8 cellular contexts compared by ENCODE assay signal in the genomic region with DNA sequence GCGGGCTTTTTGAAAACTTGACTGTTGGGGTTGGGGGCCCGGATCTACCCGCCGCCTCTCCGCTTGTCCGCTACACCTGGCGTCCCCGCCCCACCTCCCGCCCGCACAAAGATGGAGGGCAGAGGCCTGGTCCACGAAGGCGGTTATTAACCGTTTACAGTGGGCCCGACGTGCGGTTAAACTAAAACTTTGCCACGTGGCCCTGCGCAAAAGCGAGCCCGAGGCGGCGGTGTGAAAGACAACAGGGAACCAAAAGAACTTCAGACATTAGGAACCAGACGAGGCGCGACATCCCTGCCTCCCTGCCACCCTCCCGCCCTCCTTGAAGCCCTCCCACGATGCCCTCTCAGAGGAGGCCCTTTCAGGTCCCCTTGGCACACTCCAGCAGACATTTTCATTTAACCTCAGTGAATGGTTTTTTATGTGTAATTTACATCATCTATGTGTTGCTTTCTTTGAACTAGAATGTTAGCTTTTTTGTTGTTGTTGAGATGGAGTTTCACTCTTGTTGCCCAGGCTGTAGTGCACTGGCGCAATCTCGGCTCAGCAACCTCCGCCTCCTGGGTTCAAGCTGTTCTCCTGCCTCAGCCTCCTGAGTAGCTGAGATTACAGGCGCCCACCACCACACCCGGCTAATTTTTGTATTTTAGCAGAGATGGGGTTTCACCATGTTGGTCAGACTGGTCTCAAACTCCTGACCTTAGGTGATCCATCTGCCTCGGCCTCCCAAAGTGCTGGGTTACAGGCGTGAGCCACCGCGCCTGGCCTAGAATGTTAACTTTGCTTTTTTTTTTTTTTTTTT. TPM values are rescaled to one million over a fixed set of nuclear protein-coding genes. Genes with fewer than 3 reads are reported as not detected.
DNase-seq lines count a peak whose midpoint lies in the region; ATAC-seq and TF ChIP-seq lines count a peak whose summit lies in the region.

No MANE protein-coding gene starts in this region.

- TF ChIP-seq CTCF in Caco-2 (IDR thresholded peaks at IDR 0.05; ENCODE audit: insufficient read depth in 1 of 2, low read depth in 1 of 2, low read length in 1 of 2, severe bottlenecking in 1 of 2, unreplicated experiment in 1 of 2), result no peak
- TF ChIP-seq CTCF in SK-N-SH (IDR thresholded peaks at IDR 0.05), result no peak
- TF ChIP-seq CTCF in fibroblast of villous mesenchyme (IDR thresholded peaks at IDR 0.05; ENCODE audit: insufficient read depth, low read depth, low read length), result no peak
- TF ChIP-seq CTCF in progenitor cell of endocrine pancreas (IDR thresholded peaks at IDR 0.05; ENCODE audit: unreplicated experiment), result no peak

- H3K4me3 ChIP-seq in Caco-2 (ENCODE audit: low read depth, low read length), result peak overlapping the region; percentile 91
- peak overlapping the region; percentile 97 for H3K4me3 ChIP-seq in H7 (ENCODE audit: insufficient read depth, low read depth, low read length)
- H3K4me3 ChIP-seq in SK-N-SH (ENCODE audit: low read depth in 2 of 2, low read length in 1 of 2), result peak overlapping the region; percentile 93 to 94
- H3K4me3 ChIP-seq in fibroblast of villous mesenchyme (ENCODE audit: low read depth, low read length), result peak overlapping the region; percentile 98

- peaks cover 20% of the 10 kb centered on the region for H3K4me1 ChIP-seq in Caco-2
- H3K4me1 ChIP-seq in SK-N-SH (ENCODE audit: control insufficient read depth in 1 of 2, insufficient read depth in 2 of 2, low read depth in 1 of 2, low read length in 1 of 2), result peaks cover 0 to 6% of the 10 kb centered on the region in 2 experiments; a peak in 2 of 4 replicates

- H3K4me3 Mint-ChIP-seq in Caco-2 (ENCODE audit: unreplicated experiment) (peak overlapping the region; percentile 97), progenitor cell of endocrine pancreas (ENCODE audit: low read depth) (peak overlapping the region; percentile 100)

- H3K27me3 ChIP-seq in Caco-2 (replicated peaks; ENCODE audit: control insufficient read depth, insufficient read depth, low read length), result no peaks in the 10 kb centered on the region
- H3K27me3 ChIP-seq in H7 (ENCODE audit: control insufficient read depth, insufficient read depth, low read length), result no peaks in the 10 kb centered on the region
- no peaks in the 10 kb centered on the region for H3K27me3 ChIP-seq in SK-N-SH (ENCODE audit: insufficient read depth)

- peaks cover 35% of the 10 kb centered on the region for H4K20me1 ChIP-seq in SK-N-SH (ENCODE audit: insufficient read depth)

- H3K27ac Mint-ChIP-seq in Caco-2 (ENCODE audit: unreplicated experiment) (peak overlapping the region; percentile 100), progenitor cell of endocrine pancreas (peak overlapping the region; percentile 100)

- H3K4me2 ChIP-seq in SK-N-SH, result peak overlapping the region; percentile 96

- peak overlapping the region; percentile 97 for H3K27ac ChIP-seq in SK-N-SH (ENCODE audit: low read depth in 2 of 2, low read length in 1 of 2)

- no peak for TF ChIP-seq EP300 in SK-N-SH (IDR thresholded peaks at IDR 0.05; ENCODE audit: borderline replicate concordance in 1 of 2, low read depth in 1 of 2, low read length in 1 of 2)

- POLR2A ChIA-PET in Caco-2 (lab: Charles Lee) (interaction anchor here (0.6 kb wide), 1 partner anchor 783 kb away, joined by 5 read pairs; no protein-coding TSS in a partner anchor), SK-N-SH (lab: Yijun Ruan, JAX) (interaction anchor here (1.0 kb wide), 2 partner anchors 24 to 136 kb away, joined by 3 to 4 read pairs; no protein-coding TSS in a partner anchor)

- BruUV-seq in Caco-2 (replicated peaks; lab: Mats Ljungman, UMichigan), result TSS peak; percentile 53

- CTCF ChIA-PET in Caco-2 (lab: Charles Lee), result interaction anchor here (0.7 kb wide), 1 partner anchor 25 kb away, joined by 4 read pairs; no protein-coding TSS in a partner anchor
- CTCF ChIA-PET in SK-N-SH (lab: Yijun Ruan, JAX), result interaction anchor here (0.6 to 4.4 kb wide), 8 partner anchors 8 to 140 kb away, joined by 3 to 18 read pairs (median 4); no protein-coding TSS in a partner anchor

- H3K9me2 ChIP-seq in SK-N-SH, result no peaks in the 10 kb centered on the region

- H3K9me3 ChIP-seq in Caco-2 (peaks cover under 1% of the 10 kb centered on the region; the same call in 1 of the 2 replicates), SK-N-SH (no peaks in the 10 kb centered on the region)

- DNase-seq in Caco-2 (no peak), H7 (no peak), SK-N-SH (no peak), fibroblast of villous mesenchyme (ENCODE audit: low read depth) (no peak), progenitor cell of endocrine pancreas (ENCODE audit: low spot score, unreplicated experiment) (no peak), activated gamma-delta T cell treated with Interleukin-2 at 50 U/mL for 16 hours (no peak), LoVo (ENCODE audit: low spot score) (no peak)

- H3K36me3 ChIP-seq in Caco-2 (ENCODE audit: control insufficient read depth, insufficient read depth, low read length) (0 out of 2 replicates have a peak, but pooled peaks cover 1% of the 10 kb centered on the region), H7 (replicated peaks; ENCODE audit: control insufficient read depth, insufficient read depth, low read length) (peaks cover 2% of the 10 kb centered on the region; the same call in 1 of the 2 replicates), SK-N-SH (replicated peaks in 1 of 2; ENCODE audit: control insufficient read depth in 1 of 2, insufficient read depth in 2 of 2, low read length in 1 of 2) (peaks cover 20 to 22% of the 10 kb centered on the region in 2 experiments)

- 55% methylated on average over 28 of the region's 36 CpGs for WGBS in SK-N-SH (ENCODE audit: low lambda C conversion rate)

- peak overlapping the region; percentile 99 for H3K9ac ChIP-seq in SK-N-SH

- peaks cover 8% of the 10 kb centered on the region for H3F3A ChIP-seq in SK-N-SH (replicated peaks; ENCODE audit: insufficient read depth)

- peak overlapping the region; percentile 90 for H2AFZ ChIP-seq in SK-N-SH (ENCODE audit: low read depth)

- intact Hi-C loops in Caco-2 (cut with micrococcal nuclease; ENCODE audit: unreplicated experiment), result no loop called here

- H3K4me1 Mint-ChIP-seq in Caco-2 (ENCODE audit: low read depth, unreplicated experiment) (no peaks in the 10 kb centered on the region), progenitor cell of endocrine pancreas (ENCODE audit: low read depth) (peaks cover 30% of the 10 kb centered on the region)

- H3K36me3 Mint-ChIP-seq in Caco-2 (ENCODE audit: insufficient read depth, unreplicated experiment), result peaks cover 48% of the 10 kb centered on the region
- peaks cover 14% of the 10 kb centered on the region for H3K36me3 Mint-ChIP-seq in progenitor cell of endocrine pancreas (ENCODE audit: insufficient read depth)

- H3K9me3 Mint-ChIP-seq in Caco-2 (ENCODE audit: unreplicated experiment) (no peaks in the 10 kb centered on the region), progenitor cell of endocrine pancreas (ENCODE audit: low read depth) (no peaks in the 10 kb centered on the region)

- H3K27me3 Mint-ChIP-seq in Caco-2 (ENCODE audit: insufficient read depth, unreplicated experiment) (no peaks in the 10 kb centered on the region), progenitor cell of endocrine pancreas (no peaks in the 10 kb centered on the region)

- peaks cover 39% of the 10 kb centered on the region for H3K79me2 ChIP-seq in SK-N-SH (ENCODE audit: insufficient read depth)

- ATAC-seq in HG03378 (IDR thresholded peaks at IDR 0.05; ENCODE audit: unreplicated experiment), result no peak

- TF ChIP-seq RAD21 in SK-N-SH (IDR thresholded peaks at IDR 0.05; ENCODE audit: low read length), result no peak

TF ChIP-seq in SK-N-SH, 30 proteins besides CTCF, POLR2A, EP300 and RAD21 (continues in another document):
- TF ChIP-seq, protein P1, sequence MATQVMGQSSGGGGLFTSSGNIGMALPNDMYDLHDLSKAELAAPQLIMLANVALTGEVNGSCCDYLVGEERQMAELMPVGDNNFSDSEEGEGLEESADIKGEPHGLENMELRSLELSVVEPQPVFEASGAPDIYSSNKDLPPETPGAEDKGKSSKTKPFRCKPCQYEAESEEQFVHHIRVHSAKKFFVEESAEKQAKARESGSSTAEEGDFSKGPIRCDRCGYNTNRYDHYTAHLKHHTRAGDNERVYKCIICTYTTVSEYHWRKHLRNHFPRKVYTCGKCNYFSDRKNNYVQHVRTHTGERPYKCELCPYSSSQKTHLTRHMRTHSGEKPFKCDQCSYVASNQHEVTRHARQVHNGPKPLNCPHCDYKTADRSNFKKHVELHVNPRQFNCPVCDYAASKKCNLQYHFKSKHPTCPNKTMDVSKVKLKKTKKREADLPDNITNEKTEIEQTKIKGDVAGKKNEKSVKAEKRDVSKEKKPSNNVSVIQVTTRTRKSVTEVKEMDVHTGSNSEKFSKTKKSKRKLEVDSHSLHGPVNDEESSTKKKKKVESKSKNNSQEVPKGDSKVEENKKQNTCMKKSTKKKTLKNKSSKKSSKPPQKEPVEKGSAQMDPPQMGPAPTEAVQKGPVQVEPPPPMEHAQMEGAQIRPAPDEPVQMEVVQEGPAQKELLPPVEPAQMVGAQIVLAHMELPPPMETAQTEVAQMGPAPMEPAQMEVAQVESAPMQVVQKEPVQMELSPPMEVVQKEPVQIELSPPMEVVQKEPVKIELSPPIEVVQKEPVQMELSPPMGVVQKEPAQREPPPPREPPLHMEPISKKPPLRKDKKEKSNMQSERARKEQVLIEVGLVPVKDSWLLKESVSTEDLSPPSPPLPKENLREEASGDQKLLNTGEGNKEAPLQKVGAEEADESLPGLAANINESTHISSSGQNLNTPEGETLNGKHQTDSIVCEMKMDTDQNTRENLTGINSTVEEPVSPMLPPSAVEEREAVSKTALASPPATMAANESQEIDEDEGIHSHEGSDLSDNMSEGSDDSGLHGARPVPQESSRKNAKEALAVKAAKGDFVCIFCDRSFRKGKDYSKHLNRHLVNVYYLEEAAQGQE (IDR thresholded peaks at IDR 0.05; ENCODE audit: low read depth, low read length), result no peak
- TF ChIP-seq, protein P2, sequence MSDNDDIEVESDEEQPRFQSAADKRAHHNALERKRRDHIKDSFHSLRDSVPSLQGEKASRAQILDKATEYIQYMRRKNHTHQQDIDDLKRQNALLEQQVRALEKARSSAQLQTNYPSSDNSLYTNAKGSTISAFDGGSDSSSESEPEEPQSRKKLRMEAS (IDR thresholded peaks at IDR 0.05; ENCODE audit: low read depth), result peak; percentile 47; the same call in 1 of the 2 replicates
- TF ChIP-seq NFIC (IDR thresholded peaks at IDR 0.05; ENCODE audit: borderline replicate concordance), result no peak

RNA-seq across cellular contexts. Expression of a gene that starts 1.0 kb away (rescaled TPM):
- total RNA-seq in Caco-2 (2022) (41.9 and 42.5 TPM in 2 replicates), fibroblast of villous mesenchyme (16.8 and 18.1 TPM in 2 replicates), progenitor cell of endocrine pancreas (81.0 and 82.6 TPM in 2 replicates)
- 22.4 and 23.9 TPM in 2 replicates for total RNA-seq in H7 (2014; rRNA removed; shearing (Covaris generic))
- polyA plus RNA-seq in SK-N-SH (2012; rRNA removed), result 19.2 and 24.9 TPM in 2 replicates
- 18.5 and 21.0 TPM in 2 replicates for polyA plus RNA-seq in SK-N-SH (2012; cell fraction: cytosol; rRNA removed)
- polyA plus RNA-seq in SK-N-SH (2012; cell fraction: nucleus; rRNA removed), result 12.0 TPM in 2 replicates

RNA-seq across cellular contexts. Expression of a gene that starts 19.3 kb away (rescaled TPM):
- total RNA-seq in Caco-2 (2022) (3.5 TPM in 2 replicates), fibroblast of villous mesenchyme (1.9 and 3.0 TPM in 2 replicates), progenitor cell of endocrine pancreas (32.1 and 34.7 TPM in 2 replicates)
- 3.8 and 4.6 TPM in 2 replicates for total RNA-seq in H7 (2014; rRNA removed; shearing (Covaris generic))
- 3.8 and 4.9 TPM in 2 replicates for polyA plus RNA-seq in SK-N-SH (2012; rRNA removed)
- polyA plus RNA-seq in SK-N-SH (2012; cell fraction: cytosol; rRNA removed), result 1.9 and 2.3 TPM in 2 replicates
- 22.2 and 23.7 TPM in 2 replicates for polyA plus RNA-seq in SK-N-SH (2012; cell fraction: nucleus; rRNA removed)
